ENCODE assay signal across 19 cellular contexts in the genomic region with DNA sequence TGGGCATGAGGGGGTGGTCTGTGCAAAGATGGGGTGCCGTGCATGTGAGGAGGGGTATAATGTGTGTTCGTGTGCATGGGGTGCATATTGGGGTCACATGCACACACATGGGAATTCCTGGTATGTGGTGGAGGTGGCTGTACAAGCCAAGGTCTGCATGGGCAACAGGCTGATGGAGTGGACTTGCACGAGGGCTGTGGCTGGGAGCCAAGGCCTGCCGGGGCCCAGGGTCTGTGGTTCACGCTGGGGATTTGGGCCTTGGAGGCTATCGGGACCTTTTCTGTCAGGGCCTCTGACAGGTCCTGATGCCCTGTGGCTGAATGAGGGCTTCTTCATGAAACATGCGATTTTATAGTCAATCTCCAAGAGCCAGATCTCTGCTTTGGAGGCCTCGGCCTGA. TPM values are rescaled to one million over a fixed set of nuclear protein-coding genes. Genes with fewer than 3 reads are reported as not detected.
A peak's percentile ranks its signal among the peaks of the same experiment; 100 is the strongest.
DNase-seq lines count a peak whose midpoint lies in the region; ATAC-seq and TF ChIP-seq lines count a peak whose summit lies in the region.
"Had no signal": no experiment of that assay in that cellular context is flagged by ENCODE, and none has a peak within 500 bp of the region (broad histone marks: within the 10 kb centered on the region; RNA-seq: fewer than 3 reads in every experiment).

No MANE protein-coding gene starts in this region.

- WGBS in heart left ventricle, 4 donors, result 57 to 69% (median 65%) methylated on average over 8 of the region's 8 CpGs
- 67% methylated on average over 8 of the region's 8 CpGs for WGBS in liver
- WGBS in sigmoid colon, 2 donors, result 68 to 82% methylated on average over 8 of the region's 8 CpGs
- WGBS in aorta, 2 donors, result 52 to 61% methylated on average over 8 of the region's 8 CpGs

- intact Hi-C loops in heart left ventricle (cut with DNase I) (no loop called here), left cardiac atrium (cut with DNase I) (no loop called here), sigmoid colon (cut with DNase I) (no loop called here), aorta (cut with DNase I) (no loop called here)

- no peak overlapping the region for H3K4me3 ChIP-seq in heart left ventricle
- H3K4me3 ChIP-seq in liver (ENCODE audit: low read depth in 1 of 3, low read length in 3 of 3), result no peak overlapping the region
- no peak overlapping the region for H3K4me3 ChIP-seq in sigmoid colon
- H3K4me3 ChIP-seq in aorta (ENCODE audit: low read length in 2 of 2), result no peak overlapping the region
- H3K4me3 ChIP-seq: SJSA1, thoracic aorta had no signal

- no peak for ATAC-seq in heart left ventricle
- ATAC-seq in left cardiac atrium, result no peak
- no peak for ATAC-seq in aorta (ENCODE audit: low FRiP score)
- no peak for ATAC-seq in esophagus mucosa
- ATAC-seq in GM18505 (IDR thresholded peaks at IDR 0.05; ENCODE audit: unreplicated experiment), result no peak

- H3K27me3 ChIP-seq in heart left ventricle, result no peaks in the 10 kb centered on the region
- H3K27me3 ChIP-seq in liver (ENCODE audit: control insufficient read depth in 4 of 4, insufficient read depth in 4 of 4, low read length in 3 of 4), result no peaks in the 10 kb centered on the region
- no peaks in the 10 kb centered on the region for H3K27me3 ChIP-seq in sigmoid colon
- no peaks in the 10 kb centered on the region for H3K27me3 ChIP-seq in aorta (ENCODE audit: control insufficient read depth in 1 of 2, insufficient read depth in 2 of 2, low read length in 1 of 2)
- H3K27me3 ChIP-seq: SJSA1 had no signal

- no peak for TF ChIP-seq RAD21 in liver (IDR thresholded peaks at IDR 0.05)

- TF ChIP-seq POLR2A in heart left ventricle (IDR thresholded peaks at IDR 0.05) (no peak), sigmoid colon (IDR thresholded peaks at IDR 0.05) (no peak), GM18505 (IDR thresholded peaks at IDR 0.05; ENCODE audit: borderline replicate concordance, extremely low read depth, insufficient read depth, insufficient read length) (no peak)

- no peak for TF ChIP-seq EP300 in sigmoid colon (IDR thresholded peaks at IDR 0.05)

- no peaks in the 10 kb centered on the region for H3K9me3 ChIP-seq in heart left ventricle
- H3K9me3 ChIP-seq in liver (ENCODE audit: control insufficient read depth in 4 of 4, low read length in 3 of 4), result no peaks in the 10 kb centered on the region
- no peaks in the 10 kb centered on the region for H3K9me3 ChIP-seq in sigmoid colon
- no peaks in the 10 kb centered on the region for H3K9me3 ChIP-seq in aorta (ENCODE audit: control insufficient read depth, low read length)
- H3K9me3 ChIP-seq: SJSA1, thoracic aorta had no signal

- TF ChIP-seq CTCF in heart left ventricle (IDR thresholded peaks at IDR 0.05) (no peak), liver (IDR thresholded peaks at IDR 0.05; ENCODE audit: low read depth, low read length, missing input control) (no peak), sigmoid colon (IDR thresholded peaks at IDR 0.05) (no peak)

- DNase-seq in heart left ventricle, result peak in 2 of 5 donors; percentile 21 to 65
- DNase-seq in left cardiac atrium, result no peak
- DNase-seq in sigmoid colon, result peak; percentile 65
- DNase-seq in aorta, result peak; percentile 63 to 75
- no peak for DNase-seq in RKO (ENCODE audit: low spot score)
- DNase-seq: activated CD4-positive, alpha-beta T cell treated with anti-CD3 and anti-CD28 coated beads for 1 hour; activated naive CD4-positive, alpha-beta T cell treated with anti-CD3 and anti-CD28 coated beads, Interleukin-2, amount 50 U/mL, for 16 hours; CD4-positive, CD25-positive, alpha-beta regulatory T cell; DMS53; effector memory CD4-positive, alpha-beta T cell; H7; naive thymus-derived CD4-positive, alpha-beta T cell; NCI-H1694; NCI-H446 had no signal

- peak overlapping the region in 11 of 12 donors; percentile 52 to 98 (median 79) for H3K27ac ChIP-seq in heart left ventricle
- H3K27ac ChIP-seq in liver (ENCODE audit: low read depth in 1 of 2, low read length in 2 of 2), result peak overlapping the region; percentile 42 to 44
- H3K27ac ChIP-seq in sigmoid colon, result peak overlapping the region; percentile 36 to 60 (median 54)
- H3K27ac ChIP-seq in aorta (ENCODE audit: low read depth in 1 of 2, low read length in 2 of 2), result no peak overlapping the region
- H3K27ac ChIP-seq: SJSA1 had no signal

- no peak overlapping the region for H3K9ac ChIP-seq in liver (ENCODE audit: low read depth in 1 of 2, low read length in 2 of 2)

- peaks cover 19 to 96% (median 82%) of the 10 kb centered on the region in 12 donors for H3K4me1 ChIP-seq in heart left ventricle
- H3K4me1 ChIP-seq in liver (ENCODE audit: control insufficient read depth in 4 of 4, insufficient read depth in 4 of 4, low read length in 3 of 4), result peaks cover 5 to 14% (median 8%) of the 10 kb centered on the region in 4 donors
- peaks cover 0 to 23% (median 10%) of the 10 kb centered on the region in 4 donors for H3K4me1 ChIP-seq in sigmoid colon
- no peaks in the 10 kb centered on the region for H3K4me1 ChIP-seq in aorta (ENCODE audit: control insufficient read depth in 1 of 2, insufficient read depth in 2 of 2, low read length in 2 of 2)

- no peaks in the 10 kb centered on the region for H3K36me3 ChIP-seq in heart left ventricle
- no peaks in the 10 kb centered on the region for H3K36me3 ChIP-seq in liver (ENCODE audit: control insufficient read depth in 4 of 4, insufficient read depth in 3 of 4, low read depth in 1 of 4, low read length in 3 of 4)
- no peaks in the 10 kb centered on the region for H3K36me3 ChIP-seq in sigmoid colon
- H3K36me3 ChIP-seq in aorta (ENCODE audit: control insufficient read depth in 1 of 2, insufficient read depth in 2 of 2, low read length in 1 of 2), result no peaks in the 10 kb centered on the region
- H3K36me3 ChIP-seq: SJSA1, thoracic aorta had no signal

TF ChIP-seq in liver, 16 proteins besides CTCF, POLR2A, EP300 and RAD21:
- TF ChIP-seq, protein P1, sequence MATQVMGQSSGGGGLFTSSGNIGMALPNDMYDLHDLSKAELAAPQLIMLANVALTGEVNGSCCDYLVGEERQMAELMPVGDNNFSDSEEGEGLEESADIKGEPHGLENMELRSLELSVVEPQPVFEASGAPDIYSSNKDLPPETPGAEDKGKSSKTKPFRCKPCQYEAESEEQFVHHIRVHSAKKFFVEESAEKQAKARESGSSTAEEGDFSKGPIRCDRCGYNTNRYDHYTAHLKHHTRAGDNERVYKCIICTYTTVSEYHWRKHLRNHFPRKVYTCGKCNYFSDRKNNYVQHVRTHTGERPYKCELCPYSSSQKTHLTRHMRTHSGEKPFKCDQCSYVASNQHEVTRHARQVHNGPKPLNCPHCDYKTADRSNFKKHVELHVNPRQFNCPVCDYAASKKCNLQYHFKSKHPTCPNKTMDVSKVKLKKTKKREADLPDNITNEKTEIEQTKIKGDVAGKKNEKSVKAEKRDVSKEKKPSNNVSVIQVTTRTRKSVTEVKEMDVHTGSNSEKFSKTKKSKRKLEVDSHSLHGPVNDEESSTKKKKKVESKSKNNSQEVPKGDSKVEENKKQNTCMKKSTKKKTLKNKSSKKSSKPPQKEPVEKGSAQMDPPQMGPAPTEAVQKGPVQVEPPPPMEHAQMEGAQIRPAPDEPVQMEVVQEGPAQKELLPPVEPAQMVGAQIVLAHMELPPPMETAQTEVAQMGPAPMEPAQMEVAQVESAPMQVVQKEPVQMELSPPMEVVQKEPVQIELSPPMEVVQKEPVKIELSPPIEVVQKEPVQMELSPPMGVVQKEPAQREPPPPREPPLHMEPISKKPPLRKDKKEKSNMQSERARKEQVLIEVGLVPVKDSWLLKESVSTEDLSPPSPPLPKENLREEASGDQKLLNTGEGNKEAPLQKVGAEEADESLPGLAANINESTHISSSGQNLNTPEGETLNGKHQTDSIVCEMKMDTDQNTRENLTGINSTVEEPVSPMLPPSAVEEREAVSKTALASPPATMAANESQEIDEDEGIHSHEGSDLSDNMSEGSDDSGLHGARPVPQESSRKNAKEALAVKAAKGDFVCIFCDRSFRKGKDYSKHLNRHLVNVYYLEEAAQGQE (IDR thresholded peaks at IDR 0.05), result no peak
- TF ChIP-seq, protein P2, sequence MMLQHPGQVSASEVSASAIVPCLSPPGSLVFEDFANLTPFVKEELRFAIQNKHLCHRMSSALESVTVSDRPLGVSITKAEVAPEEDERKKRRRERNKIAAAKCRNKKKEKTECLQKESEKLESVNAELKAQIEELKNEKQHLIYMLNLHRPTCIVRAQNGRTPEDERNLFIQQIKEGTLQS (IDR thresholded peaks at IDR 0.05), result no peak
TF ChIP-seq in liver: peak in this region for 0.

RNA-seq across cellular contexts. Expression of a gene that starts 9.8 kb away (rescaled TPM):
- 100 to 1,000 TPM in 2 of 9 donors, 10 to 100 TPM in 7; 40.8 to 218 (median 64.9) TPM for total RNA-seq in heart left ventricle
- 10 to 100 TPM; 66.4 to 67.3 TPM for polyA plus RNA-seq in heart left ventricle
- total RNA-seq in left cardiac atrium, result 100 to 1,000 TPM; 106 to 112 TPM
- total RNA-seq in liver, result 10 to 100 TPM; 39.4 to 50.2 TPM
- 10 to 100 TPM; 10.4 to 26.2 TPM for polyA plus RNA-seq in liver
- 10 to 100 TPM; 36.9 to 77.0 (median 61.8) TPM for total RNA-seq in sigmoid colon
- 10 to 100 TPM in 2 of 3 donors, 1 to 10 TPM in 1; 9.6 to 42.0 (median 15.7) TPM for polyA plus RNA-seq in sigmoid colon
- 100 to 1,000 TPM; 176 to 358 TPM for total RNA-seq in aorta
- polyA plus RNA-seq in aorta, result 100 to 1,000 TPM in 1 of 2 donors, 10 to 100 TPM in 1; 55.5 to 149 TPM
- total RNA-seq in esophagus mucosa, result 15.8 TPM

Comparison
In these comparisons a context has a peak if more than half of its experiments do, and no peak if none do; other contexts are left out.
1. DNase-seq: peak in sigmoid colon (single experiment) and aorta (2 of 2); none in left cardiac atrium (single experiment) and RKO (single experiment).
2. H3K27ac ChIP-seq: peak in heart left ventricle (11 of 12), liver (2 of 2) and sigmoid colon (4 of 4); none in aorta (0 of 2).